25 cellular contexts compared by ENCODE assay signal in genomic region chr11:10573028-10573427, GRCh38. TPM values are rescaled to one million over a fixed set of nuclear protein-coding genes. Genes with fewer than 3 reads are reported as not detected.
DNase-seq lines count a peak whose midpoint lies in the region; ATAC-seq, FAIRE-seq and TF ChIP-seq lines count a peak whose summit lies in the region.
"Had no signal": no experiment of that assay in that cellular context is flagged by ENCODE, and none has a peak within 500 bp of the region (broad histone marks: within the 10 kb centered on the region; RNA-seq: fewer than 3 reads in every experiment).

No MANE protein-coding gene starts in this region.

- intact Hi-C loops in IMR-90 (cut with micrococcal nuclease) (no loop called here), ascending aorta (cut with DNase I) (no loop called here), prostate gland (cut with DNase I) (no loop called here)

- TF ChIP-seq CTCF in IMR-90 (conservative IDR thresholded peaks at IDR 0.05; ENCODE audit: low read depth, low read length), result no peak
- no peak for TF ChIP-seq CTCF in ascending aorta (IDR thresholded peaks at IDR 0.05)
- TF ChIP-seq CTCF in gastroesophageal sphincter (IDR thresholded peaks at IDR 0.05), result no peak
- TF ChIP-seq CTCF in thoracic aorta (IDR thresholded peaks at IDR 0.05), result no peak
- no peak for TF ChIP-seq CTCF in prostate gland (IDR thresholded peaks at IDR 0.05)

- H3K4me1 ChIP-seq in IMR-90 (ENCODE audit: control insufficient read depth, insufficient read depth, low read length), result peaks cover 9% of the 10 kb centered on the region
- peaks cover 8 to 44% of the 10 kb centered on the region in 2 donors for H3K4me1 ChIP-seq in ascending aorta
- peaks cover 10 to 36% (median 11%) of the 10 kb centered on the region in 3 donors for H3K4me1 ChIP-seq in gastroesophageal sphincter
- peaks cover 14 to 80% of the 10 kb centered on the region in 2 donors for H3K4me1 ChIP-seq in thoracic aorta (ENCODE audit: control insufficient read depth in 1 of 2, low read depth in 2 of 2)
- no peaks in the 10 kb centered on the region for H3K4me1 ChIP-seq in prostate gland (replicated peaks)
- H3K4me1 ChIP-seq: BLaER1 had no signal

- no peak for FAIRE-seq in HTR-8/SVneo (lab: Jason Lieb, UNC)
- FAIRE-seq: GM12878 had no signal

- BruUV-seq in IMR-90 (replicated peaks; lab: Mats Ljungman, UMichigan), result no TSS peak

- H3K9me3 ChIP-seq in IMR-90 (ENCODE audit: control insufficient read depth, insufficient read depth, low read length), result no peaks in the 10 kb centered on the region
- H3K9me3 ChIP-seq in ascending aorta, result no peaks in the 10 kb centered on the region
- H3K9me3 ChIP-seq in gastroesophageal sphincter, result no peaks in the 10 kb centered on the region
- H3K9me3 ChIP-seq in thoracic aorta, result no peaks in the 10 kb centered on the region
- no peaks in the 10 kb centered on the region for H3K9me3 ChIP-seq in prostate gland
- H3K9me3 ChIP-seq: BLaER1 had no signal

- H3K36me3 ChIP-seq in IMR-90 (ENCODE audit: control insufficient read depth, insufficient read depth, low read length), result peaks cover 39% of the 10 kb centered on the region
- peaks cover 28 to 54% of the 10 kb centered on the region in 2 donors for H3K36me3 ChIP-seq in ascending aorta
- H3K36me3 ChIP-seq in gastroesophageal sphincter, result peaks cover 0 to 51% of the 10 kb centered on the region in 2 donors
- H3K36me3 ChIP-seq in thoracic aorta, result peaks cover 33% of the 10 kb centered on the region
- no peaks in the 10 kb centered on the region for H3K36me3 ChIP-seq in prostate gland
- H3K36me3 ChIP-seq: BLaER1 had no signal

- H3K56ac ChIP-seq in IMR-90 (ENCODE audit: extremely low read depth, insufficient read depth, low read length), result no peak overlapping the region

- no peak overlapping the region for H2BK5ac ChIP-seq in IMR-90 (ENCODE audit: low read depth, low read length, poor library complexity, severe bottlenecking)

- H4K5ac ChIP-seq in IMR-90 (ENCODE audit: low read depth, low read length), result no peak overlapping the region

- H2AK9ac ChIP-seq in IMR-90 (replicated peaks; ENCODE audit: low read depth, low read length, poor library complexity), result no peak overlapping the region

- H3K14ac ChIP-seq in IMR-90 (replicated peaks; ENCODE audit: low read depth, low read length), result no peak overlapping the region

- dilution Hi-C loops in IMR-90 (cut with HindIII; ENCODE audit: low sequenced_read_pairs, unreplicated experiment), result no loop called here

- no peak overlapping the region for H2BK20ac ChIP-seq in IMR-90 (ENCODE audit: low read depth, low read length)

- DNase-seq in IMR-90, result no peak
- DNase-seq in ascending aorta (ENCODE audit: low spot score in 2 of 2), result no peak
- DNase-seq in thoracic aorta (ENCODE audit: low spot score), result no peak
- no peak for DNase-seq in prostate gland (ENCODE audit: low spot score)
- DNase-seq in HTR-8/SVneo (ENCODE audit: insufficient read length, low spot score), result no peak
- no peak for DNase-seq in nucleus accumbens (lab: John Stamatoyannopoulos, UW)
- DNase-seq: CD4-positive, alpha-beta T cell; COR-L47; DMS 273 treated with DMSO at 0.1 percent for 48 hours; DMS79 treated with DMSO at 0.1 percent for 48 hours; H7; NCI-H1105; NCI-H146; NCI-H2029; NCI-H2227 treated with DMSO at 0.1 percent for 48 hours; NCI-H510A; PC-9; RPMI8226; SIG-M5 had no signal

- H3K4me3 ChIP-seq in IMR-90 (ENCODE audit: insufficient read depth, low read depth, low read length) (no peak overlapping the region), ascending aorta (no peak overlapping the region), gastroesophageal sphincter (no peak overlapping the region), thoracic aorta (no peak overlapping the region), prostate gland (no peak overlapping the region)
- H3K4me3 ChIP-seq: BLaER1, GM12878, PC-9 had no signal

- H3K9me1 ChIP-seq in IMR-90 (ENCODE audit: insufficient read depth, low read length), result peaks cover 24% of the 10 kb centered on the region

- in situ Hi-C loops in IMR-90 (cut with MboI; ENCODE audit: low sequenced_read_pairs), result no loop called here

- no peak overlapping the region for H2AK5ac ChIP-seq in IMR-90 (ENCODE audit: low read depth, low read length)

- CTCF ChIA-PET in IMR-90 (lab: Yijun Ruan, JAX), result no interaction called here

- H4K8ac ChIP-seq in IMR-90 (ENCODE audit: low read depth in 2 of 2, low read length in 2 of 2), result no peak overlapping the region

- no peak overlapping the region for H2AFZ ChIP-seq in IMR-90 (replicated peaks; ENCODE audit: low read length, poor library complexity)
- H2AFZ ChIP-seq: PC-9 had no signal

- no peaks in the 10 kb centered on the region for H4K20me1 ChIP-seq in IMR-90 (ENCODE audit: insufficient read depth, low read length)
- H4K20me1 ChIP-seq: BLaER1 had no signal

- no peak overlapping the region for H3K4ac ChIP-seq in IMR-90 (ENCODE audit: low read depth, low read length)

- H3K9ac ChIP-seq in IMR-90 (ENCODE audit: low read depth, low read length), result no peak overlapping the region
- H3K9ac ChIP-seq: BLaER1, KMS-11 had no signal

- no peak for TF ChIP-seq RAD21 in IMR-90 (IDR thresholded peaks at IDR 0.05; ENCODE audit: low read length)

- H2BK15ac ChIP-seq in IMR-90 (ENCODE audit: low read depth, low read length), result 0 out of 3 replicates have a peak overlapping the region, but pooled peaks have one; percentile 4

- H3K27ac ChIP-seq in IMR-90 (ENCODE audit: insufficient read depth, low read length) (no peak overlapping the region), ascending aorta (peak overlapping the region; percentile 78 to 94), gastroesophageal sphincter (peak overlapping the region; percentile 28 to 75 (median 48)), thoracic aorta (peak overlapping the region; percentile 70 to 86), prostate gland (no peak overlapping the region)
- H3K27ac ChIP-seq: BLaER1, HL-60, KMS-11, PC-9 had no signal

- H3K23ac ChIP-seq in IMR-90 (ENCODE audit: low read depth, low read length), result no peak overlapping the region

- no peaks in the 10 kb centered on the region for H3K27me3 ChIP-seq in IMR-90 (ENCODE audit: control insufficient read depth, insufficient read depth, low read length)
- no peaks in the 10 kb centered on the region for H3K27me3 ChIP-seq in ascending aorta
- no peaks in the 10 kb centered on the region for H3K27me3 ChIP-seq in gastroesophageal sphincter
- H3K27me3 ChIP-seq in thoracic aorta (replicated peaks; ENCODE audit: insufficient read depth), result no peaks in the 10 kb centered on the region
- no peaks in the 10 kb centered on the region for H3K27me3 ChIP-seq in prostate gland (replicated peaks; ENCODE audit: insufficient read depth)
- H3K27me3 ChIP-seq: BLaER1 had no signal

- no peak for ATAC-seq in IMR-90 (ENCODE audit: low read depth)
- ATAC-seq in gastroesophageal sphincter, result no peak
- no peak for ATAC-seq in thoracic aorta (ENCODE audit: insufficient number of reproducible peaks, low FRiP score, low read depth)
- ATAC-seq: GM12878 had no signal

- no peak overlapping the region; the same call in 1 of the 2 replicates for H3K18ac ChIP-seq in IMR-90 (ENCODE audit: low read depth, low read length)

- no peak overlapping the region for H2BK120ac ChIP-seq in IMR-90 (ENCODE audit: low read depth, low read length)

- TF ChIP-seq EP300 in gastroesophageal sphincter (IDR thresholded peaks at IDR 0.05), result no peak

- H3K79me1 ChIP-seq in IMR-90 (ENCODE audit: low read depth in 1 of 2, low read length in 2 of 2), result peaks cover 0 to 5% of the 10 kb centered on the region in 2 experiments; a peak in 1 of 4 replicates

- TF ChIP-seq POLR2A in IMR-90 (IDR thresholded peaks at IDR 0.05; ENCODE audit: low read depth, low read length) (no peak), gastroesophageal sphincter (IDR thresholded peaks at IDR 0.05) (no peak), prostate gland (IDR thresholded peaks at IDR 0.05) (no peak)

- H3K4me2 ChIP-seq in IMR-90 (ENCODE audit: low read depth, low read length), result no peak overlapping the region
- H3K4me2 ChIP-seq: BLaER1, KMS-11, PC-9 had no signal

- H4K91ac ChIP-seq in IMR-90 (ENCODE audit: insufficient read depth, low read depth, low read length), result no peak overlapping the region

- POLR2A ChIA-PET in IMR-90 (lab: Charles Lee; ENCODE audit: unreplicated experiment), result no interaction called here

TF ChIP-seq in IMR-90, 13 proteins besides CTCF, POLR2A, EP300 and RAD21 (continues in another document):
- TF ChIP-seq, protein P1, sequence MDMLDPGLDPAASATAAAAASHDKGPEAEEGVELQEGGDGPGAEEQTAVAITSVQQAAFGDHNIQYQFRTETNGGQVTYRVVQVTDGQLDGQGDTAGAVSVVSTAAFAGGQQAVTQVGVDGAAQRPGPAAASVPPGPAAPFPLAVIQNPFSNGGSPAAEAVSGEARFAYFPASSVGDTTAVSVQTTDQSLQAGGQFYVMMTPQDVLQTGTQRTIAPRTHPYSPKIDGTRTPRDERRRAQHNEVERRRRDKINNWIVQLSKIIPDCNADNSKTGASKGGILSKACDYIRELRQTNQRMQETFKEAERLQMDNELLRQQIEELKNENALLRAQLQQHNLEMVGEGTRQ (IDR thresholded peaks at IDR 0.05; ENCODE audit: low read depth, low read length), result no peak
- no peak for TF ChIP-seq CHD1 (IDR thresholded peaks at IDR 0.05; ENCODE audit: low read depth, low read length)
- no peak for TF ChIP-seq FOS (IDR thresholded peaks at IDR 0.05; ENCODE audit: low read depth, low read length)
- no peak for TF ChIP-seq RCOR1 (IDR thresholded peaks at IDR 0.05; ENCODE audit: insufficient replicate concordance, low read length)
- no peak for TF ChIP-seq NFE2L2 (IDR thresholded peaks at IDR 0.05; ENCODE audit: low read depth, low read length)
- TF ChIP-seq CEBPB (IDR thresholded peaks at IDR 0.05; ENCODE audit: low read depth, low read length), result no peak

RNA-seq across cellular contexts. Expression of gene LYVE1, which starts 4.6 kb away (rescaled TPM):
- total RNA-seq in IMR-90 (2012; rRNA removed) (not detected in 2 replicates), ascending aorta (66.3 TPM), gastroesophageal sphincter (100 to 1,000 TPM in 2 of 4 donors, 10 to 100 TPM in 2; 13.2 to 191 (median 102) TPM), thoracic aorta (100 to 1,000 TPM in 1 of 2 donors, 10 to 100 TPM in 1; 81.5 to 121 TPM), prostate gland (1 to 10 TPM; 2.5 to 9.8 TPM)
- polyA plus RNA-seq in IMR-90 (2012; rRNA removed), result not detected in 2 replicates
- polyA plus RNA-seq in IMR-90 (2012; cell fraction: cytosol; rRNA removed), result not detected in 2 replicates
- polyA plus RNA-seq in IMR-90 (2012; cell fraction: nucleus; rRNA removed; ENCODE audit: low replicate concordance), result 0.04 and 0.32 TPM in 2 replicates
- total RNA-seq: CD4-positive, alpha-beta T cell; HT-29; PC-9 had no signal
- polyA plus RNA-seq: GM12878 had no signal

RNA-seq across cellular contexts. Expression of gene RNF141, which starts 32.0 kb away (rescaled TPM):
- total RNA-seq in IMR-90 (2012; rRNA removed), result 18.6 and 34.2 TPM in 2 replicates
- 10.6 and 13.8 TPM in 2 replicates for polyA plus RNA-seq in IMR-90 (2012; rRNA removed)
- polyA plus RNA-seq in IMR-90 (2012; cell fraction: cytosol; rRNA removed), result 2.1 and 3.4 TPM in 2 replicates
- polyA plus RNA-seq in IMR-90 (2012; cell fraction: nucleus; rRNA removed; ENCODE audit: low replicate concordance), result 0.53 and 6.1 TPM in 2 replicates
- 10.9 TPM for total RNA-seq in ascending aorta
- 10 to 100 TPM; 28.4 to 44.8 (median 38.1) TPM for total RNA-seq in gastroesophageal sphincter
- 10 to 100 TPM; 37.3 to 47.2 TPM for total RNA-seq in thoracic aorta
- total RNA-seq in prostate gland, result 10 to 100 TPM; 52.9 to 66.2 TPM

Comparison
In these comparisons a context has a peak if more than half of its experiments do, and no peak if none do; other contexts are left out.
1. H3K27ac ChIP-seq: peak in ascending aorta (2 of 2), gastroesophageal sphincter (4 of 4) and thoracic aorta (2 of 2); none in IMR-90 (single experiment) and prostate gland (0 of 2).